10 cellular contexts compared by ENCODE assay signal in genomic region chr5:149445739-149446369, GRCh38.
DNase-seq lines count a peak whose midpoint lies in the region; ATAC-seq and TF ChIP-seq lines count a peak whose summit lies in the region.
"Had no signal": no experiment of that assay in that cellular context is flagged by ENCODE, and none has a peak within 500 bp of the region (broad histone marks: within the 10 kb centered on the region; RNA-seq: fewer than 3 reads in every experiment).

No MANE protein-coding gene starts in this region.

- no peak overlapping the region for H3K4me3 Mint-ChIP-seq in progenitor cell of endocrine pancreas (ENCODE audit: low read depth)
- H3K4me3 Mint-ChIP-seq: activated naive CD8-positive, alpha-beta T cell had no signal

- DNase-seq in DMS53 treated with DMSO at 0.1 percent for 48 hours (lab: John Stamatoyannopoulos, UW; ENCODE audit: unreplicated experiment) (peak; percentile 41), RKO (ENCODE audit: low spot score) (peak; percentile 61), fibroblast of pulmonary artery (ENCODE audit: low read depth) (peak; percentile 98), progenitor cell of endocrine pancreas (ENCODE audit: low spot score, unreplicated experiment) (no peak), HPDE6-E6E7 (ENCODE audit: extremely low spot score) (no peak), NCI-H774 (lab: John Stamatoyannopoulos, UW) (no peak), DMS153 (lab: John Stamatoyannopoulos, UW) (no peak)
- DNase-seq: NCI-H2171 had no signal

- no peak for ATAC-seq in HG03280 (IDR thresholded peaks at IDR 0.05; ENCODE audit: unreplicated experiment)

- no peak overlapping the region for H3K4me3 ChIP-seq in fibroblast of pulmonary artery (replicated peaks; ENCODE audit: low read depth, low read length)

- peaks cover 9% of the 10 kb centered on the region for H3K4me1 Mint-ChIP-seq in progenitor cell of endocrine pancreas (ENCODE audit: low read depth)

- H3K27me3 Mint-ChIP-seq in progenitor cell of endocrine pancreas: no peaks in the 10 kb centered on the region
- H3K27me3 Mint-ChIP-seq: activated naive CD8-positive, alpha-beta T cell had no signal

- H3K36me3 Mint-ChIP-seq in progenitor cell of endocrine pancreas (ENCODE audit: insufficient read depth): no peaks in the 10 kb centered on the region
- H3K36me3 Mint-ChIP-seq: activated naive CD8-positive, alpha-beta T cell had no signal

- TF ChIP-seq CTCF in fibroblast of pulmonary artery (IDR thresholded peaks at IDR 0.05; ENCODE audit: low read length, missing control alignments) (no peak), progenitor cell of endocrine pancreas (IDR thresholded peaks at IDR 0.05; ENCODE audit: unreplicated experiment) (no peak)

- peak overlapping the region; percentile 79 for H3K27ac Mint-ChIP-seq in progenitor cell of endocrine pancreas
- H3K27ac Mint-ChIP-seq: activated naive CD8-positive, alpha-beta T cell had no signal

- H3K9me3 Mint-ChIP-seq in progenitor cell of endocrine pancreas (ENCODE audit: low read depth): no peaks in the 10 kb centered on the region

Comparison
In these comparisons a context has a peak if more than half of its experiments do, and no peak if none do; other contexts are left out.
1. DNase-seq: peak in DMS53 treated with DMSO at 0.1 percent for 48 hours (single experiment), RKO (single experiment) and fibroblast of pulmonary artery (single experiment); none in progenitor cell of endocrine pancreas (single experiment), HPDE6-E6E7 (single experiment), NCI-H774 (single experiment) and DMS153 (single experiment).